Comparison of ENCODE assay signal across 25 cellular contexts in genomic region chr11:75982309-75982708, GRCh38.
DNase-seq lines count a peak whose midpoint lies in the region; ATAC-seq, FAIRE-seq and TF ChIP-seq lines count a peak whose summit lies in the region.
"Had no signal": no experiment of that assay in that cellular context is flagged by ENCODE, and none has a peak within 500 bp of the region (broad histone marks: within the 10 kb centered on the region; RNA-seq: fewer than 3 reads in every experiment).

No MANE protein-coding gene starts in this region.

- H3K9me3 Mint-ChIP-seq in CD4-positive, CD25-positive, alpha-beta regulatory T cell = no peaks in the 10 kb centered on the region
- H3K9me3 Mint-ChIP-seq in naive B cell = no peaks in the 10 kb centered on the region
- H3K9me3 Mint-ChIP-seq: CD4-positive, alpha-beta memory T cell; central memory CD8-positive, alpha-beta T cell had no signal

- no peaks in the 10 kb centered on the region for H3K9me2 ChIP-seq in OCI-LY7 (ENCODE audit: insufficient read depth, low read length)

- ATAC-seq in CD4-positive, CD25-positive, alpha-beta regulatory T cell (ENCODE audit: low read depth in 2 of 2) = no peak
- peak; percentile 84 for ATAC-seq in K562
- ATAC-seq in naive B cell (ENCODE audit: low read depth in 2 of 2) = no peak
- ATAC-seq in HG03439 (IDR thresholded peaks at IDR 0.05; ENCODE audit: unreplicated experiment) = no peak
- no peak for ATAC-seq in GM19452 (IDR thresholded peaks at IDR 0.05; ENCODE audit: unreplicated experiment)
- ATAC-seq: heart right ventricle, upper lobe of right lung had no signal

- intact Hi-C loops in K562 (cut with micrococcal nuclease) (no loop called here), OCI-LY7 (cut with micrococcal nuclease; ENCODE audit: unreplicated experiment) (no loop called here)

- no peak overlapping the region; the same call in 1 of the 2 replicates for H3K4me2 ChIP-seq in K562 (ENCODE audit: insufficient read depth, low read length)
- H3K4me2 ChIP-seq in OCI-LY7 (ENCODE audit: low read length) = no peak overlapping the region

- H3K79me2 ChIP-seq in K562 (ENCODE audit: control insufficient read depth, insufficient read depth, low read length) = no peaks in the 10 kb centered on the region
- peaks cover 7% of the 10 kb centered on the region; the same call in 1 of the 2 replicates for H3K79me2 ChIP-seq in OCI-LY7 (ENCODE audit: insufficient read depth, low read depth, low read length)

- POLR2A ChIA-PET in K562 (lab: Yijun Ruan, JAX) (no interaction called here), OCI-LY7 (lab: Charles Lee) (no interaction called here)

- WGBS in K562 (ENCODE audit: insufficient coverage, low coverage, missing lambda C conversion rate) = 43% methylated on average over 4 of the region's 4 CpGs

- peaks cover 19% of the 10 kb centered on the region for H3K36me3 ChIP-seq in CD4-positive, CD25-positive, alpha-beta regulatory T cell (ENCODE audit: control insufficient read depth, insufficient read depth, low read length)
- H3K36me3 ChIP-seq in HUES6 (ENCODE audit: control insufficient read depth, insufficient read depth, low read length) = peaks cover 26% of the 10 kb centered on the region
- H3K36me3 ChIP-seq in K562 (ENCODE audit: control insufficient read depth, insufficient read depth, low read length) = peaks cover 16% of the 10 kb centered on the region; the same call in 2 of the 3 replicates
- peaks cover 45% of the 10 kb centered on the region for H3K36me3 ChIP-seq in OCI-LY7 (ENCODE audit: insufficient read depth, low read length)

- peaks cover 5 to 21% (median 16%) of the 10 kb centered on the region in 4 donors for H3K4me1 Mint-ChIP-seq in CD4-positive, CD25-positive, alpha-beta regulatory T cell
- H3K4me1 Mint-ChIP-seq in naive B cell = peaks cover 20 to 33% (median 29%) of the 10 kb centered on the region in 3 donors
- H3K4me1 Mint-ChIP-seq: activated CD4-positive, alpha-beta T cell treated with anti-CD3 and anti-CD28 coated beads, Interleukin-2, amount 10 ng/mL, durations not matched to agents 7 days and 5 days had no signal

- no peaks in the 10 kb centered on the region for H3K27me3 Mint-ChIP-seq in CD4-positive, CD25-positive, alpha-beta regulatory T cell
- no peaks in the 10 kb centered on the region for H3K27me3 Mint-ChIP-seq in naive B cell
- H3K27me3 Mint-ChIP-seq: activated CD4-positive, alpha-beta T cell treated with anti-CD3 and anti-CD28 coated beads, Interleukin-2, amount 10 ng/mL, durations not matched to agents 7 days and 5 days; CD4-positive, alpha-beta memory T cell; central memory CD8-positive, alpha-beta T cell had no signal

- no peak for FAIRE-seq in K562 (lab: Jason Lieb, UNC)
- FAIRE-seq: kidney, RCC 7860, TTC549 had no signal

- no TSS peak for BruUV-seq in K562 (replicated peaks; lab: Mats Ljungman, UMichigan)
- no TSS peak for BruUV-seq in OCI-LY7 (replicated peaks; lab: Mats Ljungman, UMichigan)

- TF ChIP-seq RAD21 in K562 (CRISPR knock-in tag; conservative IDR thresholded peaks at IDR 0.05 in 1 of 2, IDR thresholded peaks at IDR 0.05 in 1 of 2) = no peak

- no peaks in the 10 kb centered on the region for H3K9me3 ChIP-seq in CD4-positive, CD25-positive, alpha-beta regulatory T cell (ENCODE audit: control insufficient read depth in 2 of 2, low read length in 2 of 2)
- no peaks in the 10 kb centered on the region for H3K9me3 ChIP-seq in HUES6 (ENCODE audit: control insufficient read depth, insufficient read depth, low read depth, low read length)
- no peaks in the 10 kb centered on the region for H3K9me3 ChIP-seq in K562 (replicated peaks; ENCODE audit: control insufficient read depth, insufficient read depth, low read depth, low read length)
- H3K9me3 ChIP-seq in OCI-LY7 (ENCODE audit: low read length) = no peaks in the 10 kb centered on the region
- H3K9me3 ChIP-seq: right atrium auricular region, upper lobe of right lung had no signal

- in situ Hi-C loops in K562 (cut with MboI) = no loop called here

- no peak for DNase-seq in CD4-positive, CD25-positive, alpha-beta regulatory T cell
- DNase-seq in K562 (ENCODE audit: extremely low read depth in 1 of 4, low spot score in 3 of 4) (peak; percentile 10 to 49 (median 30)), naive B cell (no peak), T1000 (lab: John Stamatoyannopoulos, UW) (no peak), OCI-LY7 (ENCODE audit: low spot score) (no peak)
- DNase-seq: activated CD4-positive, alpha-beta T cell treated with anti-CD3 and anti-CD28 coated beads, Interleukin-2, amount 10 ng/mL, durations not matched to agents 7 days and 5 days; activated gamma-delta T cell treated with Interleukin-2 at 50 U/mL for 16 hours; amniotic stem cell; CD4-positive, alpha-beta memory T cell; DMS79 treated with DMSO at 0.1 percent for 48 hours; HCEC 1CT; heart right ventricle; KBM-7; kidney; NCI-H1048; NCI-H774; stimulated activated naive CD4-positive, alpha-beta T cell treated with Interleukin-2 at 50 U/mL for 16 hours; upper lobe of right lung had no signal

- no peak for TF ChIP-seq EP300 in K562 (IDR thresholded peaks at IDR 0.05; ENCODE audit: low read length)

- TF ChIP-seq CTCF in K562 (IDR thresholded peaks at IDR 0.05 in 2 of 3, conservative IDR thresholded peaks at IDR 0.05 in 1 of 3; ENCODE audit: insufficient read depth in 2 of 3, low read depth in 1 of 3, low read length in 3 of 3) (no peak), OCI-LY7 (conservative IDR thresholded peaks at IDR 0.05; ENCODE audit: low read length) (no peak)

- no peaks in the 10 kb centered on the region for H3K4me1 ChIP-seq in CD4-positive, CD25-positive, alpha-beta regulatory T cell (ENCODE audit: control insufficient read depth, insufficient read depth, low read length, poor library complexity, severe bottlenecking)
- H3K4me1 ChIP-seq in HUES6 (ENCODE audit: control insufficient read depth, insufficient read depth, low read length) = peaks cover 14% of the 10 kb centered on the region
- H3K4me1 ChIP-seq in K562 (replicated peaks in 1 of 2; ENCODE audit: control insufficient read depth in 2 of 2, insufficient read depth in 2 of 2, low read length in 2 of 2) = peaks cover 5 to 7% of the 10 kb centered on the region in 2 experiments; a peak in 4 of 5 replicates
- H3K4me1 ChIP-seq in OCI-LY7 (ENCODE audit: insufficient read depth, low read length, poor library complexity, severe bottlenecking) = peaks cover 6% of the 10 kb centered on the region
- H3K4me1 ChIP-seq: right atrium auricular region, upper lobe of right lung had no signal

- H2AFZ ChIP-seq in K562 (ENCODE audit: low read depth, low read length) (no peak overlapping the region), OCI-LY7 (ENCODE audit: low read length) (no peak overlapping the region)

- no peak for TF ChIP-seq POLR2A in K562 (conservative IDR thresholded peaks at IDR 0.05)

- H3K27ac ChIP-seq in CD4-positive, CD25-positive, alpha-beta regulatory T cell (ENCODE audit: insufficient read depth, low read length, poor library complexity, severe bottlenecking) = no peak overlapping the region
- no peak overlapping the region for H3K27ac ChIP-seq in HUES6 (ENCODE audit: low read depth, low read length)
- no peak overlapping the region for H3K27ac ChIP-seq in K562 (ENCODE audit: extremely low read depth, low read depth, low read length)
- no peak overlapping the region for H3K27ac ChIP-seq in OCI-LY7 (ENCODE audit: low read depth, low read length, poor library complexity, severe bottlenecking)
- H3K27ac ChIP-seq: heart right ventricle, right atrium auricular region, upper lobe of right lung had no signal

- no peak overlapping the region for H3K9ac ChIP-seq in HUES6 (ENCODE audit: low read length)
- no peak overlapping the region for H3K9ac ChIP-seq in K562 (ENCODE audit: insufficient read depth in 1 of 2, low read depth in 2 of 2, low read length in 2 of 2)

- H3K36me3 Mint-ChIP-seq in CD4-positive, CD25-positive, alpha-beta regulatory T cell = peaks cover 40% of the 10 kb centered on the region
- H3K36me3 Mint-ChIP-seq in naive B cell = peaks cover 5 to 14% of the 10 kb centered on the region in 2 donors

- no peaks in the 10 kb centered on the region for H4K20me1 ChIP-seq in K562 (replicated peaks; ENCODE audit: control insufficient read depth, insufficient read depth, low read length)
- H4K20me1 ChIP-seq in OCI-LY7 (ENCODE audit: insufficient read depth, low read length) = no peaks in the 10 kb centered on the region

- H3K27me3 ChIP-seq in CD4-positive, CD25-positive, alpha-beta regulatory T cell (ENCODE audit: control insufficient read depth, insufficient read depth, low read length) = no peaks in the 10 kb centered on the region
- H3K27me3 ChIP-seq in HUES6 (ENCODE audit: control insufficient read depth, insufficient read depth, low read length) (no peaks in the 10 kb centered on the region), K562 (ENCODE audit: control insufficient read depth in 2 of 2, insufficient read depth in 2 of 2, low read length in 2 of 2) (no peaks in the 10 kb centered on the region)
- H3K27me3 ChIP-seq: heart right ventricle, right atrium auricular region, upper lobe of right lung had no signal

- no peaks in the 10 kb centered on the region for H3K9me1 ChIP-seq in K562 (ENCODE audit: control insufficient read depth, insufficient read depth, low read length)

- CTCF ChIA-PET in K562 (lab: Yijun Ruan, JAX; ENCODE audit: low intra/inter-chr PET ratio) (no interaction called here), OCI-LY7 (lab: Charles Lee; ENCODE audit: unreplicated experiment) (no interaction called here)

- H3K4me3 ChIP-seq in CD4-positive, CD25-positive, alpha-beta regulatory T cell (ENCODE audit: low read depth, low read length) = no peak overlapping the region
- H3K4me3 ChIP-seq in HUES6 (ENCODE audit: low read depth, low read length) (peak overlapping the region; percentile 83), K562 (no peak overlapping the region), OCI-LY7 (ENCODE audit: low read depth, low read length, poor library complexity, severe bottlenecking) (no peak overlapping the region)
- H3K4me3 ChIP-seq: heart right ventricle, right atrium auricular region, upper lobe of right lung had no signal

- H3K4me3 Mint-ChIP-seq in CD4-positive, CD25-positive, alpha-beta regulatory T cell = no peak overlapping the region
- H3K4me3 Mint-ChIP-seq in naive B cell = no peak overlapping the region
- H3K4me3 Mint-ChIP-seq: activated CD4-positive, alpha-beta T cell treated with anti-CD3 and anti-CD28 coated beads, Interleukin-2, amount 10 ng/mL, durations not matched to agents 7 days and 5 days; central memory CD8-positive, alpha-beta T cell had no signal

- peak overlapping the region in 2 of 3 donors; percentile 20 to 52 for H3K27ac Mint-ChIP-seq in CD4-positive, CD25-positive, alpha-beta regulatory T cell
- peak overlapping the region in 5 of 6 donors; percentile 66 to 89 (median 77) for H3K27ac Mint-ChIP-seq in naive B cell
- H3K27ac Mint-ChIP-seq: activated CD4-positive, alpha-beta T cell treated with anti-CD3 and anti-CD28 coated beads, Interleukin-2, amount 10 ng/mL, durations not matched to agents 7 days and 5 days had no signal

Comparison
In these comparisons a context has a peak if more than half of its experiments do, and no peak if none do; other contexts are left out.
1. DNase-seq: peak in K562 (4 of 4); none in CD4-positive, CD25-positive, alpha-beta regulatory T cell (0 of 3), naive B cell (single experiment), T1000 (single experiment) and OCI-LY7 (single experiment).